In the genomic region with DNA sequence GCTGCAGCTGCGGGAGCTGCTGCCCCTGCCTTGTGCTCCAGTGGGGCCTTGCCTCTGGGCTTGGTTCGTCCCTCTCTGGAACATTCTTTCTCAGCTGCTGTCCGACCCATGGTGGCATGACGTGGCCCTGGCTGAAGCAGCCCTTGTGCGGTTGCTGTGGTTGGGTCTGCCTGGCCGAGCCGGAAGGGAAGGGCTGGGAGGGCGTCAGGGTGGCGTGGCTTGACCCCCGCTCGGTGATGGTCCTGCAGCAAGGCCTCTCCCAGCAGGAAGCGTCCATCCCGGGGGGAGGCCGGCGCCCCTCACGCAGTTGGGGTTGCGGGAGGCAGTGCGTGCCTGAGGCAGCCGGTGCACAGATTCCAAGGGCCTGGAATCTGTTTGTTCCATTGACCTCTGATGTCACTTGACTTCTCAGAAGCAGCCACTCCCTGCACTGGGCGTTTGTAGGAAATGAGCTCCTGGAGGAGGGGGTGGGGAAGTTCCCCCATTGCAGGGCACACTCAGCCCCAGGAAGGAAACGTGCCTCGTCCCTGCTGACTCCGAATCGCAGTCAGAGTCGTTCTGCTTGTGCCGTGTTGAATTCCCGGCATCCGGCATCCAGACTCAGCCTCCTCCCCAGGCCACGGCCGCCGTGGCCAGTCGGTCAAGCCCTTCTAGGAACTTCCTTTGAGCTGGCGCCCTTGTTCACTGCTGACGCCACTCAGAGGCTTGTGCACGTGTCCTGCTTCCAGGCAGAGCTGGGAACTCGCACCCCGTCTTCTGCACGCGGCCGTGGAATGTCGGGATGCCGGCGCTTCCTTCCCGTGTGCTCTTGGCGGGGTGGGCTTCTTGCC, we compare ENCODE assay signal across 6 cellular contexts. TPM values are rescaled to one million over a fixed set of nuclear protein-coding genes. Genes with fewer than 3 reads are reported as not detected.
DNase-seq lines count a peak whose midpoint lies in the region; ATAC-seq lines count a peak whose summit lies in the region.

No MANE protein-coding gene starts in this region.

- H3K4me3 ChIP-seq in HAP-1: no peak overlapping the region

- no peak overlapping the region for H3K4me3 Mint-ChIP-seq in activated naive CD4-positive, alpha-beta T cell treated with anti-CD3 and anti-CD28 coated beads, Interleukin-2, amount 50 U/mL, for 24 hours

- peaks cover 8% of the 10 kb centered on the region for H3K4me1 Mint-ChIP-seq in activated naive CD4-positive, alpha-beta T cell treated with anti-CD3 and anti-CD28 coated beads, Interleukin-2, amount 50 U/mL, for 24 hours

- no peaks in the 10 kb centered on the region for H3K36me3 Mint-ChIP-seq in activated naive CD4-positive, alpha-beta T cell treated with anti-CD3 and anti-CD28 coated beads, Interleukin-2, amount 50 U/mL, for 24 hours

- H3K36me3 ChIP-seq in HAP-1 (replicated peaks): no peaks in the 10 kb centered on the region; the same call in 1 of the 2 replicates

- H3K27ac Mint-ChIP-seq in activated naive CD4-positive, alpha-beta T cell treated with anti-CD3 and anti-CD28 coated beads, Interleukin-2, amount 50 U/mL, for 24 hours: peak overlapping the region; percentile 65

- in situ Hi-C loops in HAP-1 (cut with MboI; ENCODE audit: low sequenced_read_pairs): no loop called here

- no peaks in the 10 kb centered on the region for H3K9me3 Mint-ChIP-seq in activated naive CD4-positive, alpha-beta T cell treated with anti-CD3 and anti-CD28 coated beads, Interleukin-2, amount 50 U/mL, for 24 hours

- no peak for ATAC-seq in HG03025 (IDR thresholded peaks at IDR 0.05; ENCODE audit: low FRiP score, unreplicated experiment)

- peak; percentile 89 for DNase-seq in CMK (ENCODE audit: low read depth)
- peak; percentile 54 to 96 for DNase-seq in lung microvascular endothelial cell (ENCODE audit: low read depth in 2 of 2)
- DNase-seq in HAP-1 (ENCODE audit: low spot score in 2 of 2): no peak
- no peak for DNase-seq in SHP77 treated with DMSO at 0.1 percent for 48 hours (lab: John Stamatoyannopoulos, UW)

- H3K4me1 ChIP-seq in HAP-1: no peaks in the 10 kb centered on the region

- no peaks in the 10 kb centered on the region for H3K27me3 Mint-ChIP-seq in activated naive CD4-positive, alpha-beta T cell treated with anti-CD3 and anti-CD28 coated beads, Interleukin-2, amount 50 U/mL, for 24 hours

- no peaks in the 10 kb centered on the region for H3K27me3 ChIP-seq in HAP-1 (ENCODE audit: low read depth)

- H3K9me3 ChIP-seq in HAP-1: no peaks in the 10 kb centered on the region

RNA-seq across cellular contexts. Expression of a gene that starts 9.7 kb away (rescaled TPM):
- 3.2 and 12.6 TPM in 2 replicates for total RNA-seq in lung microvascular endothelial cell

RNA-seq across cellular contexts. Expression of a gene that starts 21.1 kb away (rescaled TPM):
- 22.7 and 31.2 TPM in 2 replicates for total RNA-seq in lung microvascular endothelial cell

RNA-seq across cellular contexts. Expression of a gene that starts 21.1 kb away (rescaled TPM):
- 7.0 and 11.7 TPM in 2 replicates for total RNA-seq in lung microvascular endothelial cell

RNA-seq across cellular contexts. Expression of a gene that starts 28.6 kb away (rescaled TPM):
- total RNA-seq in lung microvascular endothelial cell: 4.4 and 4.6 TPM in 2 replicates

RNA-seq across cellular contexts. Expression of a gene that starts 33.5 kb away (rescaled TPM):
- total RNA-seq in lung microvascular endothelial cell: under 0.01 and 1.1 TPM in 2 replicates

Comparison
In these comparisons a context has a peak if more than half of its experiments do, and no peak if none do; other contexts are left out.
1. DNase-seq: peak in CMK (single experiment) and lung microvascular endothelial cell (2 of 2); none in HAP-1 (0 of 2) and SHP77 treated with DMSO at 0.1 percent for 48 hours (single experiment).